1 cellular context compared by ENCODE assay signal in the genomic region with DNA sequence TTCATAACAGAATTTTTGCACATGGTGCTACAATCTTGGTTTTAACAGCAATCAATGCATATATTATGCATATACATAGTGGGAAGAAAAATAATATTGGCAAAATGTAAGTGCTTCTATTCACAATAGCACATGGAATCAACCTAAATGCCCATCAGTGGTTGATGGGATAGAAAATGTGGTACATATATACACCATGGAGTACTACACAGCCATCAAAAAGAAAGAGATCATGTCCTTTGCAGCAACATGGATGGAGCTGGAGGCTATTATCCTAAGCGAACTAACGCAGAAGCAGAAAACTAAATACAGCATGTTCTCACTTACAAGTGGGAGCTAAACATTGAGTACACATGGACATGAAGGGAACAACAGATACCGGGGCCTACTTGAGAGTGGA.
TF ChIP-seq lines count a peak whose summit lies in the region.

No MANE protein-coding gene starts in this region.

TF ChIP-seq in SK-N-SH, 30 proteins besides CTCF, POLR2A, EP300 and RAD21 (continued from another document):
- TF ChIP-seq EZH2phosphoT487 (IDR thresholded peaks at IDR 0.05; ENCODE audit: borderline replicate concordance, low read depth) (no peak), GABPA (IDR thresholded peaks at IDR 0.05; ENCODE audit: low read depth) (no peak), TCF12 (IDR thresholded peaks at IDR 0.05) (no peak), CHD2 (IDR thresholded peaks at IDR 0.05; ENCODE audit: low read length, partially characterized antibody) (no peak), SMC3 (IDR thresholded peaks at IDR 0.05; ENCODE audit: low read depth, low read length) (no peak), RCOR1 (IDR thresholded peaks at IDR 0.05; ENCODE audit: low read length) (no peak), MEF2A (IDR thresholded peaks at IDR 0.05; ENCODE audit: borderline replicate concordance, low read depth) (no peak), ELF1 (IDR thresholded peaks at IDR 0.05) (no peak)
- TF ChIP-seq, protein P1, sequence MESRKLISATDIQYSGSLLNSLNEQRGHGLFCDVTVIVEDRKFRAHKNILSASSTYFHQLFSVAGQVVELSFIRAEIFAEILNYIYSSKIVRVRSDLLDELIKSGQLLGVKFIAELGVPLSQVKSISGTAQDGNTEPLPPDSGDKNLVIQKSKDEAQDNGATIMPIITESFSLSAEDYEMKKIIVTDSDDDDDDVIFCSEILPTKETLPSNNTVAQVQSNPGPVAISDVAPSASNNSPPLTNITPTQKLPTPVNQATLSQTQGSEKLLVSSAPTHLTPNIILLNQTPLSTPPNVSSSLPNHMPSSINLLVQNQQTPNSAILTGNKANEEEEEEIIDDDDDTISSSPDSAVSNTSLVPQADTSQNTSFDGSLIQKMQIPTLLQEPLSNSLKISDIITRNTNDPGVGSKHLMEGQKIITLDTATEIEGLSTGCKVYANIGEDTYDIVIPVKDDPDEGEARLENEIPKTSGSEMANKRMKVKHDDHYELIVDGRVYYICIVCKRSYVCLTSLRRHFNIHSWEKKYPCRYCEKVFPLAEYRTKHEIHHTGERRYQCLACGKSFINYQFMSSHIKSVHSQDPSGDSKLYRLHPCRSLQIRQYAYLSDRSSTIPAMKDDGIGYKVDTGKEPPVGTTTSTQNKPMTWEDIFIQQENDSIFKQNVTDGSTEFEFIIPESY (IDR thresholded peaks at IDR 0.05; ENCODE audit: borderline replicate concordance, low read depth), result no peak
- TF ChIP-seq, protein P2, sequence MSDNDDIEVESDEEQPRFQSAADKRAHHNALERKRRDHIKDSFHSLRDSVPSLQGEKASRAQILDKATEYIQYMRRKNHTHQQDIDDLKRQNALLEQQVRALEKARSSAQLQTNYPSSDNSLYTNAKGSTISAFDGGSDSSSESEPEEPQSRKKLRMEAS (IDR thresholded peaks at IDR 0.05; ENCODE audit: low read depth), result no peak
TF ChIP-seq in SK-N-SH: peak in this region for 0.
